16 cellular contexts compared by ENCODE assay signal in genomic region chr11:69352181-69352580, GRCh38. TPM values are rescaled to one million over a fixed set of nuclear protein-coding genes. Genes with fewer than 3 reads are reported as not detected.
DNase-seq lines count a peak whose midpoint lies in the region; ATAC-seq and TF ChIP-seq lines count a peak whose summit lies in the region.
"Had no signal": no experiment of that assay in that cellular context is flagged by ENCODE, and none has a peak within 500 bp of the region (broad histone marks: within the 10 kb centered on the region; RNA-seq: fewer than 3 reads in every experiment).

No MANE protein-coding gene starts in this region.

- H3K23ac ChIP-seq in mesendoderm (ENCODE audit: low read length) = peak overlapping the region; percentile 45

- POLR2A ChIA-PET in A673 (lab: Charles Lee; ENCODE audit: low non-redundant PET) (no interaction called here), GM10248 (lab: Yijun Ruan, JAX) (no interaction called here)

- peaks cover 51% of the 10 kb centered on the region for H3K4me1 Mint-ChIP-seq in HFFc6 (ENCODE audit: low read depth)

- DNase-seq in A673 (ENCODE audit: low spot score) (no peak), HFFc6 (no peak), colonic mucosa (peak; percentile 11), mesendoderm (no peak), GM10248 (ENCODE audit: extremely low spot score) (no peak), SIG-M5 treated with dmso at 0.1 percent for 504 hours (lab: John Stamatoyannopoulos, UW; ENCODE audit: unreplicated experiment) (no peak), NAMALWA (ENCODE audit: low spot score) (no peak)
- DNase-seq: activated CD4-positive, alpha-beta T cell treated with anti-CD3 and anti-CD28 coated beads, Interleukin-2, amount 50 U/mL, for 4 hours; activated T-cell treated with anti-CD3 and anti-CD28 coated beads, Interleukin-2, amount 50 U/mL, for 1 hour; NCI-H2029; NCI-H510A had no signal

- H4K8ac ChIP-seq in mesendoderm (ENCODE audit: low read depth, low read length) = no peak overlapping the region

- CTCF ChIA-PET in A673 (lab: Charles Lee) = interaction anchor here (1.2 kb wide), 1 partner anchor 221 kb away, joined by 4 read pairs; no protein-coding TSS in a partner anchor
- CTCF ChIA-PET in GM10248 (lab: Yijun Ruan, JAX) = interaction anchor here (1.2 kb wide), 1 partner anchor 18 kb away, joined by 3 read pairs; no protein-coding TSS in a partner anchor

- peaks cover 17% of the 10 kb centered on the region for H3K9me3 Mint-ChIP-seq in HFFc6

- intact Hi-C loops in A673 (cut with micrococcal nuclease; ENCODE audit: unreplicated experiment) = loop anchor here (5.0 to 10.0 kb wide), 2 partner anchors 55 to 247 kb away; no protein-coding TSS in a partner anchor
- intact Hi-C loops in colonic mucosa (cut with DNase I) = no loop called here

- H3K56ac ChIP-seq in mesendoderm (ENCODE audit: low read length) = no peak overlapping the region

- no peak overlapping the region for H2BK120ac ChIP-seq in mesendoderm (ENCODE audit: low read depth, low read length)

- H2AK5ac ChIP-seq in mesendoderm (ENCODE audit: low read length) = no peak overlapping the region

- no peaks in the 10 kb centered on the region; the same call in 1 of the 2 replicates for H3K27me3 Mint-ChIP-seq in HFFc6 (ENCODE audit: insufficient read depth)
- H3K27me3 Mint-ChIP-seq: activated naive CD8-positive, alpha-beta T cell treated with anti-CD3 and anti-CD28 coated beads, Interleukin-2, amount 50 U/mL, for 24 hours had no signal

- no peaks in the 10 kb centered on the region for H3K79me2 ChIP-seq in mesendoderm (ENCODE audit: control insufficient read depth, insufficient read depth, low read length)

- H3K4me1 ChIP-seq in A673 (ENCODE audit: insufficient read depth, low read length, poor library complexity, severe bottlenecking) (peaks cover 73% of the 10 kb centered on the region), colonic mucosa (no peaks in the 10 kb centered on the region), mesendoderm (ENCODE audit: control insufficient read depth, low read depth, low read length) (no peaks in the 10 kb centered on the region)
- H3K4me1 ChIP-seq: HAP-1 had no signal

- peak overlapping the region; percentile 74 for H3K4me3 Mint-ChIP-seq in HFFc6
- H3K4me3 Mint-ChIP-seq: activated naive CD8-positive, alpha-beta T cell treated with anti-CD3 and anti-CD28 coated beads, Interleukin-2, amount 50 U/mL, for 24 hours had no signal

- H3K9me3 ChIP-seq in A673 (ENCODE audit: low read depth, low read length, poor library complexity, severe bottlenecking) (peaks cover 10% of the 10 kb centered on the region), colonic mucosa (no peaks in the 10 kb centered on the region)
- H3K9me3 ChIP-seq: HAP-1 had no signal

- H3K18ac ChIP-seq in mesendoderm (ENCODE audit: low read length) = no peak overlapping the region

- H3K27ac Mint-ChIP-seq in HFFc6 = peak overlapping the region; percentile 88
- H3K27ac Mint-ChIP-seq: activated naive CD8-positive, alpha-beta T cell treated with anti-CD3 and anti-CD28 coated beads, Interleukin-2, amount 50 U/mL, for 24 hours had no signal

- TF ChIP-seq CTCF in A673 (conservative IDR thresholded peaks at IDR 0.05; ENCODE audit: low read depth, low read length) (no peak), HFFc6 (IDR thresholded peaks at IDR 0.05) (no peak), colonic mucosa (IDR thresholded peaks at IDR 0.05) (no peak), GM10248 (IDR thresholded peaks at IDR 0.05; ENCODE audit: control extremely low read depth, extremely low read depth, low read depth, missing control alignments) (no peak)

- H3K27me3 ChIP-seq in A673 (replicated peaks; ENCODE audit: insufficient read depth, low read depth, low read length, poor library complexity) (no peaks in the 10 kb centered on the region), colonic mucosa (no peaks in the 10 kb centered on the region), mesendoderm (ENCODE audit: insufficient read depth, low read length, poor library complexity) (no peaks in the 10 kb centered on the region)

- peak overlapping the region; percentile 65 for H3K27ac ChIP-seq in A673 (ENCODE audit: low read depth, low read length, poor library complexity, severe bottlenecking)
- H3K27ac ChIP-seq in colonic mucosa = no peak overlapping the region
- no peak overlapping the region for H3K27ac ChIP-seq in mesendoderm (ENCODE audit: low read depth, low read length)

- no peak overlapping the region for H3K4ac ChIP-seq in mesendoderm (ENCODE audit: low read depth, low read length)

- BruUV-seq in A673 (replicated peaks; lab: Mats Ljungman, UMichigan) = TSS peak; percentile 72

- H4K5ac ChIP-seq in mesendoderm (ENCODE audit: low read length) = no peak overlapping the region

- H2BK15ac ChIP-seq in mesendoderm (replicated peaks; ENCODE audit: low read depth) = no peak overlapping the region

- ATAC-seq in esophagus mucosa = no peak

- H3K36me3 Mint-ChIP-seq in HFFc6 (ENCODE audit: low read depth) = peaks cover 39% of the 10 kb centered on the region

- no peak overlapping the region for H3K9ac ChIP-seq in colonic mucosa (ENCODE audit: low read depth in 2 of 2, low read length in 2 of 2)
- no peak overlapping the region for H3K9ac ChIP-seq in mesendoderm (ENCODE audit: low read length)

- H3K4me2 ChIP-seq in mesendoderm (ENCODE audit: low read length) = no peak overlapping the region

- no CpG with 5 or more reads among the region's 2 CpGs for WGBS in mesendoderm (ENCODE audit: extremely low coverage, insufficient coverage, low lambda C conversion rate)

- H3K36me3 ChIP-seq in A673 (ENCODE audit: insufficient read depth, low read length, poor library complexity, severe bottlenecking) (peaks cover 18% of the 10 kb centered on the region), colonic mucosa (no peaks in the 10 kb centered on the region), mesendoderm (ENCODE audit: control insufficient read depth, insufficient read depth, low read length) (no peaks in the 10 kb centered on the region)
- H3K36me3 ChIP-seq: HAP-1 had no signal

- H3K4me3 ChIP-seq in A673 (ENCODE audit: low read depth, low read length, poor library complexity, severe bottlenecking) (no peak overlapping the region), colonic mucosa (no peak overlapping the region), mesendoderm (ENCODE audit: low read length) (no peak overlapping the region)
- H3K4me3 ChIP-seq: HAP-1, lung had no signal

- H3K79me1 ChIP-seq in mesendoderm (ENCODE audit: low read length) = no peaks in the 10 kb centered on the region

- H2BK5ac ChIP-seq in mesendoderm (ENCODE audit: low read length) = no peak overlapping the region

RNA-seq across cellular contexts. Expression of gene MYEOV, which starts 58.2 kb away (rescaled TPM):
- total RNA-seq in A673 (2021) (174 and 192 TPM in 2 replicates), colonic mucosa (1 to 10 TPM; 4.5 to 8.2 TPM), esophagus mucosa (4.7 TPM)
- 10 to 100 TPM; 55.5 to 93.3 (median 79.9) TPM for total RNA-seq in HFFc6 (2021; fragmentation: NEBNext Ultra II Directional; extraction: Animal tissue kit (Norgen Biotek cat#: 25700))
- 0.08 TPM for polyA plus RNA-seq in mesendoderm (2013, experiment 1 of 2)
- 0.04 TPM for polyA plus RNA-seq in mesendoderm (2013, experiment 2 of 2)
- polyA plus RNA-seq: neural cell had no signal
